In genomic region chr7:30681262-30682130, GRCh38 we compare ENCODE assay signal across 9 cellular contexts. TPM values are rescaled to one million over a fixed set of nuclear protein-coding genes. Genes with fewer than 3 reads are reported as not detected.
DNase-seq lines count a peak whose midpoint lies in the region; TF ChIP-seq lines count a peak whose summit lies in the region.
"Had no signal": no experiment of that assay in that cellular context is flagged by ENCODE, and none has a peak within 500 bp of the region (broad histone marks: within the 10 kb centered on the region; RNA-seq: fewer than 3 reads in every experiment).

No MANE protein-coding gene starts in this region.

- H3K79me2 ChIP-seq in hepatocyte, result no peaks in the 10 kb centered on the region

- H3K27ac ChIP-seq in hepatocyte, result no peak overlapping the region
- H3K27ac ChIP-seq in adrenal gland, result no peak overlapping the region

- H3K9me3 Mint-ChIP-seq in activated CD4-positive, alpha-beta memory T cell treated with anti-CD3 and anti-CD28 coated beads, Interleukin-2, amount 10 ng/mL, durations not matched to agents 7 days and 5 days, result no peaks in the 10 kb centered on the region

- no peaks in the 10 kb centered on the region for H3K9me3 ChIP-seq in hepatocyte (ENCODE audit: low read depth)
- H3K9me3 ChIP-seq in skeletal muscle satellite cell (replicated peaks; ENCODE audit: low read length), result no peaks in the 10 kb centered on the region
- no peaks in the 10 kb centered on the region for H3K9me3 ChIP-seq in adrenal gland (replicated peaks in 1 of 3)

- H3K27me3 ChIP-seq in hepatocyte (peaks cover 75% of the 10 kb centered on the region), skeletal muscle satellite cell (ENCODE audit: control insufficient read depth, insufficient read depth, low read length) (peaks cover 97% of the 10 kb centered on the region), adrenal gland (peaks cover 17% of the 10 kb centered on the region)

- no peak for TF ChIP-seq CTCF in HFF-Myc (IDR thresholded peaks at IDR 0.05; ENCODE audit: low read depth, low read length, missing control alignments)
- TF ChIP-seq CTCF in hepatocyte (IDR thresholded peaks at IDR 0.05; ENCODE audit: poor library complexity), result no peak
- no peak for TF ChIP-seq CTCF in adrenal gland (IDR thresholded peaks at IDR 0.05)
- TF ChIP-seq CTCF in foreskin fibroblast (IDR thresholded peaks at IDR 0.05; ENCODE audit: low read depth, low read length), result no peak

- CTCF ChIA-PET in activated CD4-positive, alpha-beta memory T cell treated with anti-CD3 and anti-CD28 coated beads, Interleukin-2, amount 10 ng/mL, durations not matched to agents 7 days and 5 days (lab: Charles Lee), result interaction anchor here (1.0 to 1.6 kb wide), 2 partner anchors 20 to 59 kb away, joined by 4 to 9 read pairs; no protein-coding TSS in a partner anchor

- H3K4me2 ChIP-seq in hepatocyte, result peak overlapping the region; percentile 98
- H3K4me2 ChIP-seq in skeletal muscle satellite cell (ENCODE audit: low read length), result peak overlapping the region; percentile 56

- DNase-seq in HFF-Myc (ENCODE audit: extremely low read depth, low read depth) (no peak), hepatocyte (ENCODE audit: low spot score) (no peak), retina (no peak), NCI-H2081 treated with DMSO at 0.1 percent for 48 hours (lab: John Stamatoyannopoulos, UW) (no peak), adrenal gland (no peak), foreskin fibroblast (no peak)
- DNase-seq in activated CD4-positive, alpha-beta memory T cell treated with anti-CD3 and anti-CD28 coated beads, Interleukin-2, amount 10 ng/mL, durations not matched to agents 7 days and 5 days, result no peak

- no peaks in the 10 kb centered on the region for H3K9me2 ChIP-seq in hepatocyte (replicated peaks; ENCODE audit: insufficient read depth)

- TF ChIP-seq POLR2A in adrenal gland (IDR thresholded peaks at IDR 0.05), result no peak

- H3K36me3 ChIP-seq in hepatocyte (replicated peaks; ENCODE audit: insufficient read depth, low read depth) (no peaks in the 10 kb centered on the region), skeletal muscle satellite cell (ENCODE audit: insufficient read depth, low read length) (no peaks in the 10 kb centered on the region), adrenal gland (replicated peaks in 1 of 2) (no peaks in the 10 kb centered on the region)

- 9% methylated on average over 48 of the region's 53 CpGs for WGBS in hepatocyte (ENCODE audit: low lambda C conversion rate, missing lambda C conversion rate)
- 9 to 56% (median 15%) methylated on average over 12 to 53 of the region's 53 CpGs for whole genome bisulfite sequencing in adrenal gland, 4 donors

- H3K4me3 Mint-ChIP-seq in activated CD4-positive, alpha-beta memory T cell treated with anti-CD3 and anti-CD28 coated beads, Interleukin-2, amount 10 ng/mL, durations not matched to agents 7 days and 5 days, result peak overlapping the region; percentile 37

- peaks cover 1% of the 10 kb centered on the region for H3K4me1 Mint-ChIP-seq in activated CD4-positive, alpha-beta memory T cell treated with anti-CD3 and anti-CD28 coated beads, Interleukin-2, amount 10 ng/mL, durations not matched to agents 7 days and 5 days

- H3K27ac Mint-ChIP-seq in activated CD4-positive, alpha-beta memory T cell treated with anti-CD3 and anti-CD28 coated beads, Interleukin-2, amount 10 ng/mL, durations not matched to agents 7 days and 5 days, result no peak overlapping the region

- no peak overlapping the region for H3K9ac ChIP-seq in skeletal muscle satellite cell (ENCODE audit: low read depth, low read length)

- POLR2A ChIA-PET in activated CD4-positive, alpha-beta memory T cell treated with anti-CD3 and anti-CD28 coated beads, Interleukin-2, amount 10 ng/mL, durations not matched to agents 7 days and 5 days (lab: Charles Lee), result no interaction called here

- H3K4me3 ChIP-seq in HFF-Myc (replicated peaks; ENCODE audit: low read depth, low read length), result peak overlapping the region; percentile 23; the same call in 1 of the 2 replicates
- H3K4me3 ChIP-seq in hepatocyte, result peak overlapping the region; percentile 49
- no peak overlapping the region for H3K4me3 ChIP-seq in skeletal muscle satellite cell (ENCODE audit: low read length)
- peak overlapping the region in 2 of 4 donors; percentile 16 to 53 for H3K4me3 ChIP-seq in adrenal gland
- no peak overlapping the region for H3K4me3 ChIP-seq in foreskin fibroblast (ENCODE audit: low read depth in 1 of 2, low read length in 2 of 2)

- peaks cover 76% of the 10 kb centered on the region for H3K27me3 Mint-ChIP-seq in activated CD4-positive, alpha-beta memory T cell treated with anti-CD3 and anti-CD28 coated beads, Interleukin-2, amount 10 ng/mL, durations not matched to agents 7 days and 5 days

- H3K4me1 ChIP-seq in hepatocyte (ENCODE audit: insufficient read depth), result peaks cover 8% of the 10 kb centered on the region
- H3K4me1 ChIP-seq in skeletal muscle satellite cell (ENCODE audit: control insufficient read depth, insufficient read depth, low read length), result no peaks in the 10 kb centered on the region
- H3K4me1 ChIP-seq in adrenal gland (replicated peaks in 1 of 2), result peaks cover 7 to 13% of the 10 kb centered on the region in 2 donors

- peak overlapping the region; percentile 38 for H2AFZ ChIP-seq in hepatocyte

- H4K20me1 ChIP-seq in hepatocyte (ENCODE audit: insufficient read depth, poor library complexity, severe bottlenecking), result no peaks in the 10 kb centered on the region

- intact Hi-C loops in adrenal gland (cut with DNase I), result no loop called here

- H3K36me3 Mint-ChIP-seq in activated CD4-positive, alpha-beta memory T cell treated with anti-CD3 and anti-CD28 coated beads, Interleukin-2, amount 10 ng/mL, durations not matched to agents 7 days and 5 days (ENCODE audit: low read depth), result no peaks in the 10 kb centered on the region

RNA-seq across cellular contexts. Expression of gene CRHR2, which starts 0.8 kb away (rescaled TPM):
- total RNA-seq in activated CD4-positive, alpha-beta memory T cell treated with anti-CD3 and anti-CD28 coated beads, Interleukin-2, amount 10 ng/mL, durations not matched to agents 7 days and 5 days, result not detected
- total RNA-seq in hepatocyte (not detected in 2 replicates), adrenal gland (under 1 TPM in 1 of 8 donors, not detected in 7; under 0.01 TPM)
- polyA plus RNA-seq in hepatocyte (0.19 and 0.21 TPM in 2 replicates), adrenal gland (under 1 TPM in 1 of 3 donors, not detected in 2; 0.03 TPM)
- total RNA-seq in skeletal muscle satellite cell (2012; rRNA removed), result not detected in 2 replicates
- total RNA-seq: T-helper 2 cell treated with Interferon-gamma antibody and Interleukin-4, amounts not matched to agents 100 ng/mL and 5 ng/mL, for 36 hours had no signal

Comparison
In these comparisons a context has a peak if more than half of its experiments do, and no peak if none do; other contexts are left out.
1. H3K4me3 ChIP-seq: peak in HFF-Myc (single experiment) and hepatocyte (single experiment); none in skeletal muscle satellite cell (single experiment) and foreskin fibroblast (0 of 2).